ENCODE assay signal across 10 cellular contexts in genomic region chr10:132398566-132398991, GRCh38. TPM values are rescaled to one million over a fixed set of nuclear protein-coding genes. Genes with fewer than 3 reads are reported as not detected.
DNase-seq lines count a peak whose midpoint lies in the region; ATAC-seq, FAIRE-seq and TF ChIP-seq lines count a peak whose summit lies in the region.
"Had no signal": no experiment of that assay in that cellular context is flagged by ENCODE, and none has a peak within 500 bp of the region (broad histone marks: within the 10 kb centered on the region; RNA-seq: fewer than 3 reads in every experiment).

No MANE protein-coding gene starts in this region.

- peaks cover 2% of the 10 kb centered on the region for H3K27me3 Mint-ChIP-seq in IgD-negative memory B cell
- no peaks in the 10 kb centered on the region for H3K27me3 Mint-ChIP-seq in effector memory CD8-positive, alpha-beta T cell
- no peaks in the 10 kb centered on the region for H3K27me3 Mint-ChIP-seq in neural crest cell (ENCODE audit: low read depth)
- H3K27me3 Mint-ChIP-seq: stimulated activated naive CD8-positive, alpha-beta T cell treated with anti-CD3 and anti-CD28 coated beads, Interleukin-15, amount 100 ng/mL, for 72 hours had no signal

- no peak for FAIRE-seq in GM19239 (lab: Jason Lieb, UNC)
- FAIRE-seq: G401.6 had no signal

- peaks cover 15 to 29% (median 21%) of the 10 kb centered on the region in 3 donors for H3K4me1 Mint-ChIP-seq in IgD-negative memory B cell
- peaks cover 19 to 21% of the 10 kb centered on the region in 2 donors for H3K4me1 Mint-ChIP-seq in effector memory CD8-positive, alpha-beta T cell (ENCODE audit: low read depth in 2 of 2)
- peaks cover 9% of the 10 kb centered on the region for H3K4me1 Mint-ChIP-seq in neural crest cell

- no peak for ATAC-seq in effector memory CD8-positive, alpha-beta T cell (replicated peaks)
- ATAC-seq in GM19463 (IDR thresholded peaks at IDR 0.05; ENCODE audit: unreplicated experiment) (no peak), GM21390 (IDR thresholded peaks at IDR 0.05; ENCODE audit: unreplicated experiment) (no peak)

- DNase-seq in AG10803 (ENCODE audit: low read depth) (no peak), neural crest cell (ENCODE audit: low read depth, low spot score) (no peak), DMS153 treated with DMSO at 0.1 percent for 48 hours (lab: John Stamatoyannopoulos, UW; ENCODE audit: unreplicated experiment) (no peak), GM19239 (ENCODE audit: insufficient read length, low spot score) (no peak)
- DNase-seq in effector memory CD8-positive, alpha-beta T cell = no peak
- DNase-seq: stimulated activated naive CD8-positive, alpha-beta T cell treated with anti-CD3 and anti-CD28 coated beads, Interleukin-15, amount 100 ng/mL, for 72 hours had no signal

- TF ChIP-seq CTCF in AG10803 (conservative IDR thresholded peaks at IDR 0.05; ENCODE audit: low read length) = no peak
- TF ChIP-seq CTCF in neural crest cell (conservative IDR thresholded peaks at IDR 0.05) = no peak

- H3K9me3 Mint-ChIP-seq in IgD-negative memory B cell (no peaks in the 10 kb centered on the region), neural crest cell (no peaks in the 10 kb centered on the region)
- no peaks in the 10 kb centered on the region for H3K9me3 Mint-ChIP-seq in effector memory CD8-positive, alpha-beta T cell
- H3K9me3 Mint-ChIP-seq: stimulated activated naive CD8-positive, alpha-beta T cell treated with anti-CD3 and anti-CD28 coated beads, Interleukin-15, amount 100 ng/mL, for 72 hours had no signal

- H3K4me3 Mint-ChIP-seq in IgD-negative memory B cell = peak overlapping the region in 2 of 4 donors; percentile 66 to 97
- peak overlapping the region; percentile 86 to 89 for H3K4me3 Mint-ChIP-seq in effector memory CD8-positive, alpha-beta T cell
- peak overlapping the region; percentile 75 for H3K4me3 Mint-ChIP-seq in neural crest cell

- H3K27ac Mint-ChIP-seq in IgD-negative memory B cell (peak overlapping the region; percentile 87 to 99 (median 98)), neural crest cell (ENCODE audit: unreplicated experiment) (no peak overlapping the region)
- H3K27ac Mint-ChIP-seq in effector memory CD8-positive, alpha-beta T cell = no peak overlapping the region

- peak overlapping the region; percentile 77 for H3K4me3 ChIP-seq in AG10803 (ENCODE audit: low read length)

- no peaks in the 10 kb centered on the region for H3K36me3 Mint-ChIP-seq in IgD-negative memory B cell
- H3K36me3 Mint-ChIP-seq in effector memory CD8-positive, alpha-beta T cell (ENCODE audit: insufficient read depth) = peaks cover 17% of the 10 kb centered on the region
- H3K36me3 Mint-ChIP-seq in neural crest cell (ENCODE audit: low read depth) = no peaks in the 10 kb centered on the region

RNA-seq across cellular contexts. Expression of gene PWWP2B, which starts 1.6 kb away (rescaled TPM):
- 9.0 TPM for polyA plus RNA-seq in IgD-negative memory B cell
- total RNA-seq in neural crest cell = 14.2 and 15.3 TPM in 2 replicates

Comparison
In these comparisons a context has a peak if more than half of its experiments do, and no peak if none do; other contexts are left out.
1. H3K27ac Mint-ChIP-seq: peak in IgD-negative memory B cell (3 of 3); none in effector memory CD8-positive, alpha-beta T cell (0 of 2) and neural crest cell (single experiment).